In genomic region chr14:20934148-20934762, GRCh38 we compare ENCODE assay signal across 8 cellular contexts. TPM values are rescaled to one million over a fixed set of nuclear protein-coding genes. Genes with fewer than 3 reads are reported as not detected.
DNase-seq lines count a peak whose midpoint lies in the region; ATAC-seq and TF ChIP-seq lines count a peak whose summit lies in the region.

No MANE protein-coding gene starts in this region.

- H3K4me1 ChIP-seq in fibroblast of lung (ENCODE audit: control insufficient read depth, extremely low read depth, insufficient read depth, low read length): no peaks in the 10 kb centered on the region
- H3K4me1 ChIP-seq in smooth muscle cell (ENCODE audit: low read depth): no peaks in the 10 kb centered on the region

- 31% methylated on average over 18 of the region's 18 CpGs for WGBS in smooth muscle cell (ENCODE audit: low lambda C conversion rate)

- H3K27ac ChIP-seq in fibroblast of lung (ENCODE audit: insufficient read depth, low read length) (no peak overlapping the region), smooth muscle cell (ENCODE audit: low read depth) (no peak overlapping the region)

- no peak overlapping the region for H3K4me3 ChIP-seq in fibroblast of lung (replicated peaks in 1 of 4; ENCODE audit: control extremely low read depth in 1 of 4, insufficient read depth in 1 of 4, low read depth in 3 of 4, low read length in 4 of 4)
- H3K4me3 ChIP-seq in smooth muscle cell: no peak overlapping the region

- TF ChIP-seq CTCF in fibroblast of lung (conservative IDR thresholded peaks at IDR 0.05 in 1 of 2, IDR thresholded peaks at IDR 0.05 in 1 of 2; ENCODE audit: low read depth in 1 of 2, low read length in 2 of 2) (peak; percentile 36), smooth muscle cell (IDR thresholded peaks at IDR 0.05; ENCODE audit: borderline replicate concordance, insufficient read depth, poor library complexity, severe bottlenecking) (peak; percentile 55)

- DNase-seq in activated T-helper 1 cell treated with Interleukin-2 at 50 U/mL for 16 hours (ENCODE audit: low read depth) (peak; percentile 6), T-helper 1 cell (peak in 3 of 5 donors; percentile 5 to 8 (median 5)), fibroblast of lung (ENCODE audit: low read depth in 2 of 2) (peak in 1 of 2 donors; percentile 5), smooth muscle cell (lab: John Stamatoyannopoulos, UW; ENCODE audit: unreplicated experiment) (no peak), left lobe of liver (ENCODE audit: low spot score) (no peak)
- no peak for DNase-seq in activated T-helper 1 cell treated with anti-CD3 and anti-CD28 coated beads, Interleukin-12 subunit alpha, Interleukin-12 subunit beta, Interleukin-2, Interleukin-4 antibody, amounts not matched to agents 30 ng/mL and 10 ng/mL and 1 ng/mL, durations not matched to agents 14 hours and 24 hours and 36 hours (ENCODE audit: low spot score)

- H2AFZ ChIP-seq in fibroblast of lung (ENCODE audit: low read length): no peak overlapping the region
- H2AFZ ChIP-seq in smooth muscle cell (ENCODE audit: low read depth): no peak overlapping the region

- H3K9me3 ChIP-seq in fibroblast of lung (ENCODE audit: control insufficient read depth, insufficient read depth, low read depth, low read length) (no peaks in the 10 kb centered on the region), smooth muscle cell (replicated peaks; ENCODE audit: low read depth) (no peaks in the 10 kb centered on the region)

- H3K36me3 ChIP-seq in fibroblast of lung (ENCODE audit: control insufficient read depth, insufficient read depth, low read length) (no peaks in the 10 kb centered on the region), smooth muscle cell (ENCODE audit: low read depth) (no peaks in the 10 kb centered on the region)

- H3K4me2 ChIP-seq in fibroblast of lung (ENCODE audit: extremely low read depth, insufficient read depth, low read length) (no peak overlapping the region), smooth muscle cell (no peak overlapping the region)

- H3F3A ChIP-seq in smooth muscle cell (ENCODE audit: low read depth): no peaks in the 10 kb centered on the region

- H4K20me1 ChIP-seq in fibroblast of lung (ENCODE audit: control insufficient read depth, extremely low read depth, insufficient read depth, low read length): no peaks in the 10 kb centered on the region
- H4K20me1 ChIP-seq in smooth muscle cell (ENCODE audit: low read depth): no peaks in the 10 kb centered on the region

- intact Hi-C loops in activated T-helper 1 cell treated with anti-CD3 and anti-CD28 coated beads, Interleukin-12 subunit alpha, Interleukin-12 subunit beta, Interleukin-2, Interleukin-4 antibody, amounts not matched to agents 30 ng/mL and 10 ng/mL and 1 ng/mL, durations not matched to agents 14 hours and 24 hours and 36 hours (cut with micrococcal nuclease): no loop called here

- H3K9me3 Mint-ChIP-seq in activated T-helper 1 cell treated with anti-CD3 and anti-CD28 coated beads, Interleukin-12 subunit alpha, Interleukin-12 subunit beta, Interleukin-2, Interleukin-4 antibody, amounts not matched to agents 30 ng/mL and 10 ng/mL and 1 ng/mL, durations not matched to agents 14 hours and 24 hours and 36 hours: peaks cover under 1% of the 10 kb centered on the region

- no peak overlapping the region for H3K4me3 Mint-ChIP-seq in activated T-helper 1 cell treated with anti-CD3 and anti-CD28 coated beads, Interleukin-12 subunit alpha, Interleukin-12 subunit beta, Interleukin-2, Interleukin-4 antibody, amounts not matched to agents 30 ng/mL and 10 ng/mL and 1 ng/mL, durations not matched to agents 14 hours and 24 hours and 36 hours

- no peaks in the 10 kb centered on the region for H3K27me3 Mint-ChIP-seq in activated T-helper 1 cell treated with anti-CD3 and anti-CD28 coated beads, Interleukin-12 subunit alpha, Interleukin-12 subunit beta, Interleukin-2, Interleukin-4 antibody, amounts not matched to agents 30 ng/mL and 10 ng/mL and 1 ng/mL, durations not matched to agents 14 hours and 24 hours and 36 hours (ENCODE audit: insufficient read depth)

- no peak overlapping the region for H3K9ac ChIP-seq in fibroblast of lung (ENCODE audit: insufficient read depth, low read length)
- no peak overlapping the region for H3K9ac ChIP-seq in smooth muscle cell (ENCODE audit: low read depth)

- no peaks in the 10 kb centered on the region for H3K36me3 Mint-ChIP-seq in activated T-helper 1 cell treated with anti-CD3 and anti-CD28 coated beads, Interleukin-12 subunit alpha, Interleukin-12 subunit beta, Interleukin-2, Interleukin-4 antibody, amounts not matched to agents 30 ng/mL and 10 ng/mL and 1 ng/mL, durations not matched to agents 14 hours and 24 hours and 36 hours (ENCODE audit: low read depth)

- H3K79me2 ChIP-seq in fibroblast of lung (ENCODE audit: control insufficient read depth, insufficient read depth, low read length) (no peaks in the 10 kb centered on the region), smooth muscle cell (ENCODE audit: low read depth) (no peaks in the 10 kb centered on the region)

- ATAC-seq in GM21447 (IDR thresholded peaks at IDR 0.05; ENCODE audit: unreplicated experiment) (no peak), HG02852 (IDR thresholded peaks at IDR 0.05; ENCODE audit: unreplicated experiment) (no peak), left lobe of liver (no peak)

- no peaks in the 10 kb centered on the region for H3K27me3 ChIP-seq in fibroblast of lung (ENCODE audit: control insufficient read depth, insufficient read depth, low read length)
- H3K27me3 ChIP-seq in smooth muscle cell (ENCODE audit: low read depth): no peaks in the 10 kb centered on the region

- H3K27ac Mint-ChIP-seq in activated T-helper 1 cell treated with anti-CD3 and anti-CD28 coated beads, Interleukin-12 subunit alpha, Interleukin-12 subunit beta, Interleukin-2, Interleukin-4 antibody, amounts not matched to agents 30 ng/mL and 10 ng/mL and 1 ng/mL, durations not matched to agents 14 hours and 24 hours and 36 hours: no peak overlapping the region

- H3K4me1 Mint-ChIP-seq in activated T-helper 1 cell treated with anti-CD3 and anti-CD28 coated beads, Interleukin-12 subunit alpha, Interleukin-12 subunit beta, Interleukin-2, Interleukin-4 antibody, amounts not matched to agents 30 ng/mL and 10 ng/mL and 1 ng/mL, durations not matched to agents 14 hours and 24 hours and 36 hours (ENCODE audit: low read depth): no peaks in the 10 kb centered on the region

RNA-seq across cellular contexts. Expression of gene RNASE2, which starts 21.0 kb away (rescaled TPM):
- total RNA-seq in activated T-helper 1 cell treated with anti-CD3 and anti-CD28 coated beads, Interleukin-12 subunit alpha, Interleukin-12 subunit beta, Interleukin-2, Interleukin-4 antibody, amounts not matched to agents 30 ng/mL and 10 ng/mL and 1 ng/mL, durations not matched to agents 14 hours and 24 hours and 36 hours: not detected in 2 replicates
- total RNA-seq in fibroblast of lung (not detected in 2 replicates), smooth muscle cell (not detected in 2 replicates), left lobe of liver (0.33 TPM)
- polyA plus RNA-seq in fibroblast of lung (not detected in 2 replicates), smooth muscle cell (not detected in 2 replicates)
- polyA plus RNA-seq in fibroblast of lung (2012): not detected in 2 replicates
- not detected in 2 replicates for polyA minus RNA-seq in fibroblast of lung (ENCODE audit: low replicate concordance)

RNA-seq across cellular contexts. Expression of gene RNASE3, which starts 43.1 kb away (rescaled TPM):
- total RNA-seq in activated T-helper 1 cell treated with anti-CD3 and anti-CD28 coated beads, Interleukin-12 subunit alpha, Interleukin-12 subunit beta, Interleukin-2, Interleukin-4 antibody, amounts not matched to agents 30 ng/mL and 10 ng/mL and 1 ng/mL, durations not matched to agents 14 hours and 24 hours and 36 hours: not detected in 2 replicates
- total RNA-seq in fibroblast of lung: not detected in 2 replicates
- polyA plus RNA-seq in fibroblast of lung: not detected in 2 replicates
- not detected in 2 replicates for polyA plus RNA-seq in fibroblast of lung (2012)
- not detected in 2 replicates for polyA minus RNA-seq in fibroblast of lung (ENCODE audit: low replicate concordance)
- total RNA-seq in smooth muscle cell: not detected in 2 replicates
- 0.26 TPM in 1 of 2 replicates, not detected in the other for polyA plus RNA-seq in smooth muscle cell
- total RNA-seq in left lobe of liver: not detected

RNA-seq across cellular contexts. Expression of gene METTL17, which starts 55.5 kb away (rescaled TPM):
- total RNA-seq in activated T-helper 1 cell treated with anti-CD3 and anti-CD28 coated beads, Interleukin-12 subunit alpha, Interleukin-12 subunit beta, Interleukin-2, Interleukin-4 antibody, amounts not matched to agents 30 ng/mL and 10 ng/mL and 1 ng/mL, durations not matched to agents 14 hours and 24 hours and 36 hours: 96.1 and 100 TPM in 2 replicates
- total RNA-seq in fibroblast of lung: 28.4 and 31.6 TPM in 2 replicates
- polyA plus RNA-seq in fibroblast of lung: 47.7 and 48.5 TPM in 2 replicates
- 22.8 and 29.5 TPM in 2 replicates for polyA plus RNA-seq in fibroblast of lung (2012)
- 16.9 and 28.0 TPM in 2 replicates for polyA minus RNA-seq in fibroblast of lung (ENCODE audit: low replicate concordance)
- total RNA-seq in smooth muscle cell: 70.0 and 96.3 TPM in 2 replicates
- polyA plus RNA-seq in smooth muscle cell: 46.5 and 55.3 TPM in 2 replicates
- 33.1 TPM for total RNA-seq in left lobe of liver

Comparison
In these comparisons a context has a peak if more than half of its experiments do, and no peak if none do; other contexts are left out.
1. DNase-seq: peak in activated T-helper 1 cell treated with Interleukin-2 at 50 U/mL for 16 hours (single experiment) and T-helper 1 cell (3 of 5); none in activated T-helper 1 cell treated with anti-CD3 and anti-CD28 coated beads, Interleukin-12 subunit alpha, Interleukin-12 subunit beta, Interleukin-2, Interleukin-4 antibody, amounts not matched to agents 30 ng/mL and 10 ng/mL and 1 ng/mL, durations not matched to agents 14 hours and 24 hours and 36 hours (single experiment), smooth muscle cell (single experiment) and left lobe of liver (single experiment).